ENCODE assay signal across 24 cellular contexts in genomic region chr4:145488310-145488709, GRCh38.
"Had no signal": no experiment of that assay in that cellular context is flagged by ENCODE, and none has a peak within 500 bp of the region (broad histone marks: within the 10 kb centered on the region; RNA-seq: fewer than 3 reads in every experiment).

No MANE protein-coding gene starts in this region.

- H3K9me3 Mint-ChIP-seq: activated naive CD4-positive, alpha-beta T cell treated with anti-CD3 and anti-CD28 coated beads for 36 hours; activated naive CD8-positive, alpha-beta T cell treated with anti-CD3 and anti-CD28 coated beads, Interleukin-2, amount 10 ng/mL, durations not matched to agents 7 days and 5 days; activated T-cell treated with anti-CD3 and anti-CD28 coated beads, Interleukin-2, amount 50 U/mL, for 4 hours; activated T-helper 2 cell treated with anti-CD3 and anti-CD28 coated beads, Interferon-gamma antibody, Interleukin-2, Interleukin-4, amounts not matched to agents 10 μg/mL and 5 μg/mL and 100 μg/mL, durations not matched to agents 14 hours and 24 hours and 36 hours; endodermal cell; natural killer cell had no signal

- H3K4me3 ChIP-seq: colonic mucosa, heart left ventricle, ovary, right atrium auricular region, thoracic aorta, upper lobe of left lung had no signal

- H3K36me3 Mint-ChIP-seq: activated naive CD8-positive, alpha-beta T cell treated with anti-CD3 and anti-CD28 coated beads, Interleukin-2, amount 10 ng/mL, durations not matched to agents 7 days and 5 days; natural killer cell had no signal

- H3K9me3 ChIP-seq: colonic mucosa, esophagus squamous epithelium, heart left ventricle, neutrophil, ovary, psoas muscle, right atrium auricular region, spleen, thoracic aorta, upper lobe of left lung had no signal

- DNase-seq: activated CD8-positive, alpha-beta memory T cell treated with anti-CD3 and anti-CD28 coated beads, Interleukin-2, amount 50 U/mL, for 48 hours; activated naive CD8-positive, alpha-beta T cell treated with anti-CD3 and anti-CD28 coated beads, Interleukin-2, amount 10 ng/mL, durations not matched to agents 7 days and 5 days; activated T-cell treated with anti-CD3 and anti-CD28 coated beads, Interleukin-2, amount 50 U/mL, for 4 hours; amniotic stem cell; colonic mucosa; endodermal cell; esophagus squamous epithelium; heart left ventricle; islet precursor cell; left cardiac atrium; midbrain; natural killer cell; ovary; psoas muscle; spleen; stimulated activated CD4-positive, alpha-beta T cell treated with anti-CD3 and anti-CD28 coated beads, Interleukin-4, amount 100 ng/mL, for 1 hour; stimulated activated naive CD4-positive, alpha-beta T cell; upper lobe of left lung had no signal

- H3K27ac ChIP-seq: colonic mucosa, heart left ventricle, neutrophil, ovary, psoas muscle, right atrium auricular region, thoracic aorta, upper lobe of left lung had no signal

- H3K36me3 ChIP-seq: colonic mucosa, esophagus squamous epithelium, heart left ventricle, neutrophil, ovary, right atrium auricular region, spleen, thoracic aorta, upper lobe of left lung had no signal

- H3K4me3 Mint-ChIP-seq: activated naive CD4-positive, alpha-beta T cell treated with anti-CD3 and anti-CD28 coated beads for 36 hours; activated naive CD8-positive, alpha-beta T cell treated with anti-CD3 and anti-CD28 coated beads, Interleukin-2, amount 10 ng/mL, durations not matched to agents 7 days and 5 days; endodermal cell; natural killer cell had no signal

- H3K27me3 ChIP-seq: colonic mucosa, esophagus squamous epithelium, heart left ventricle, ovary, right atrium auricular region, upper lobe of left lung had no signal

- FAIRE-seq: bronchial epithelial cell had no signal

- H3K27ac Mint-ChIP-seq: activated naive CD4-positive, alpha-beta T cell treated with anti-CD3 and anti-CD28 coated beads for 36 hours; activated naive CD8-positive, alpha-beta T cell treated with anti-CD3 and anti-CD28 coated beads, Interleukin-2, amount 10 ng/mL, durations not matched to agents 7 days and 5 days; activated T-helper 2 cell treated with anti-CD3 and anti-CD28 coated beads, Interferon-gamma antibody, Interleukin-2, Interleukin-4, amounts not matched to agents 10 μg/mL and 5 μg/mL and 100 μg/mL, durations not matched to agents 14 hours and 24 hours and 36 hours; endodermal cell; natural killer cell had no signal
